Comparison of ENCODE assay signal across 23 cellular contexts in the genomic region with DNA sequence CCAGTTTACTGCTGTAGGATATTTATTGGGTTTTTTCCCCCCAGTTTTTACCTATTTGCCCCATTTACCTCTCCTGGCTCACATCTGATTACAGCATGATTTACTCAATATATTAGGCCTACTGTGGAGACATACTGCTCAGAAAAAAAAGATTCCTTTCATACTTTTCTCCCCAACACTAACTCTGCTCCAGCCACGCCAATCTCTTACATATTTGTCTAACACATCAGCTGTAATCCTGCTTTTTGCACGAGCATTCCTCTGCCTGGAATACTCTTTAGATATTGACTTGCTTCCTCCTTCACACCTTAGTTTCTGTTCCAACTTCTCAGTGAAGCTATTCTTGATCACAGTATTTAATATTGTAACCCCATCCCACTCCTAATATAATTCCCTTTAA.
DNase-seq lines count a peak whose midpoint lies in the region; TF ChIP-seq lines count a peak whose summit lies in the region.
"Had no signal": no experiment of that assay in that cellular context is flagged by ENCODE, and none has a peak within 500 bp of the region (broad histone marks: within the 10 kb centered on the region; RNA-seq: fewer than 3 reads in every experiment).

No MANE protein-coding gene starts in this region.

- H3K27ac ChIP-seq in muscle layer of duodenum (ENCODE audit: low read length) (peak overlapping the region; percentile 18), WERI-Rb-1 (no peak overlapping the region)

- no peaks in the 10 kb centered on the region for H3K4me1 ChIP-seq in muscle layer of duodenum (ENCODE audit: control insufficient read depth in 1 of 2, insufficient read depth in 2 of 2, low read length in 2 of 2)
- H3K4me1 ChIP-seq: adrenal gland had no signal

- H3K27me3 ChIP-seq in muscle layer of duodenum (ENCODE audit: low read depth, low read length) (no peaks in the 10 kb centered on the region), WERI-Rb-1 (ENCODE audit: insufficient read depth, low read depth, severe bottlenecking) (no peaks in the 10 kb centered on the region)
- H3K27me3 ChIP-seq: adrenal gland, heart right ventricle had no signal

- H3K4me3 Mint-ChIP-seq in chondrocyte (ENCODE audit: unreplicated experiment), result no peak overlapping the region
- H3K4me3 Mint-ChIP-seq: CD4-positive, alpha-beta memory T cell; natural killer cell treated with Interleukin-12 subunit alpha and Interleukin-12 subunit beta and Interleukin-15 and Interleukin-18, amount 100 ng/mL, for 72 hours; T-helper 1 cell treated with Interleukin-12 subunit alpha and Interleukin-12 subunit beta and Interleukin-4 antibody, amounts not matched to agents 30 μg/mL and 1 μg/mL, for 36 hours had no signal

- TF ChIP-seq CTCF in chondrocyte (IDR thresholded peaks at IDR 0.05) (no peak), WERI-Rb-1 (IDR thresholded peaks at IDR 0.05; ENCODE audit: low read depth, low read length) (no peak)

- H3K4me3 ChIP-seq in muscle layer of duodenum (ENCODE audit: low read depth in 1 of 2, low read length in 2 of 2) (no peak overlapping the region), WERI-Rb-1 (ENCODE audit: low read depth, low read length) (no peak overlapping the region)
- H3K4me3 ChIP-seq: adrenal gland, heart right ventricle, skin epidermis had no signal

- H3K9me3 ChIP-seq in muscle layer of duodenum (ENCODE audit: control insufficient read depth in 1 of 2, low read length in 2 of 2), result peaks cover 0 to 11% of the 10 kb centered on the region in 2 donors
- H3K9me3 ChIP-seq in WERI-Rb-1 (ENCODE audit: severe bottlenecking), result peaks cover 5% of the 10 kb centered on the region
- H3K9me3 ChIP-seq: adrenal gland had no signal

- H3K36me3 ChIP-seq in muscle layer of duodenum (ENCODE audit: control insufficient read depth in 1 of 2, insufficient read depth in 2 of 2, low read length in 2 of 2) (no peaks in the 10 kb centered on the region), WERI-Rb-1 (no peaks in the 10 kb centered on the region)
- H3K36me3 ChIP-seq: adrenal gland, heart right ventricle had no signal

- H3K27ac Mint-ChIP-seq in chondrocyte (ENCODE audit: unreplicated experiment), result peak overlapping the region; percentile 49
- H3K27ac Mint-ChIP-seq: CD4-positive, alpha-beta memory T cell; natural killer cell treated with Interleukin-12 subunit alpha and Interleukin-12 subunit beta and Interleukin-15 and Interleukin-18, amount 100 ng/mL, for 72 hours; progenitor cell of endocrine pancreas; T-helper 1 cell treated with Interleukin-12 subunit alpha and Interleukin-12 subunit beta and Interleukin-4 antibody, amounts not matched to agents 30 μg/mL and 1 μg/mL, for 36 hours had no signal

- peak; percentile 23 for DNase-seq in AG08396 (ENCODE audit: low spot score)
- peak; percentile 27 for DNase-seq in HCEC 1CT
- no peak for DNase-seq in chondrocyte (ENCODE audit: low spot score)
- no peak for DNase-seq in NCI-H1105 treated with DMSO at 0.1 percent for 48 hours (lab: John Stamatoyannopoulos, UW)
- no peak for DNase-seq in GM19240 (ENCODE audit: insufficient read length, low spot score)
- no peak for DNase-seq in WERI-Rb-1
- no peak for DNase-seq in NCI-H2029 (lab: John Stamatoyannopoulos, UW)
- DNase-seq: activated CD4-positive, alpha-beta T cell treated with anti-CD3 and anti-CD28 coated beads, Interleukin-2, amount 50 U/mL, for 1 hour; activated CD8-positive, alpha-beta memory T cell treated with anti-CD3 and anti-CD28 coated beads, Interleukin-2, amount 50 U/mL, for 4 hours; activated effector memory CD4-positive, alpha-beta T cell treated with anti-CD3 and anti-CD28 coated beads, Interleukin-2, amount 50 U/mL, for 16 hours; CD4-positive, alpha-beta memory T cell; heart right ventricle; islet precursor cell; mammary epithelial cell; NCI-H1436; NCI-H774; stimulated activated CD4-positive, alpha-beta T cell treated with anti-CD3 and anti-CD28 coated beads, Interleukin-4, amount 100 ng/mL, for 1 hour had no signal

- H3K27me3 Mint-ChIP-seq in chondrocyte (ENCODE audit: low read depth), result no peaks in the 10 kb centered on the region
- H3K27me3 Mint-ChIP-seq: CD4-positive, alpha-beta memory T cell; natural killer cell treated with Interleukin-12 subunit alpha and Interleukin-12 subunit beta and Interleukin-15 and Interleukin-18, amount 100 ng/mL, for 72 hours; progenitor cell of endocrine pancreas had no signal

- peaks cover 6% of the 10 kb centered on the region for H3K36me3 Mint-ChIP-seq in chondrocyte (ENCODE audit: low read depth)

- H3K9me3 Mint-ChIP-seq in chondrocyte (ENCODE audit: low read depth), result peaks cover 8% of the 10 kb centered on the region

- peaks cover 10% of the 10 kb centered on the region for H3K4me1 Mint-ChIP-seq in chondrocyte (ENCODE audit: low read depth)
- H3K4me1 Mint-ChIP-seq: CD4-positive, alpha-beta memory T cell had no signal

Comparison
In these comparisons a context has a peak if more than half of its experiments do, and no peak if none do; other contexts are left out.
1. DNase-seq: peak in AG08396 (single experiment) and HCEC 1CT (single experiment); none in chondrocyte (single experiment), NCI-H1105 treated with DMSO at 0.1 percent for 48 hours (single experiment), GM19240 (single experiment), WERI-Rb-1 (single experiment) and NCI-H2029 (single experiment).